ENCODE assay signal across 12 cellular contexts in genomic region chr2:226953206-226953605, GRCh38.
"Had no signal": no experiment of that assay in that cellular context is flagged by ENCODE, and none has a peak within 500 bp of the region (broad histone marks: within the 10 kb centered on the region; RNA-seq: fewer than 3 reads in every experiment).

No MANE protein-coding gene starts in this region.

- ATAC-seq: foreskin keratinocyte had no signal

- DNase-seq: activated CD4-positive, alpha-beta T cell treated with anti-CD3 and anti-CD28 coated beads, Interleukin-2, amount 50 U/mL, for 4 hours; activated CD4-positive, CD25-positive, alpha-beta regulatory T cell treated with anti-CD3 and anti-CD28 coated beads, Interleukin-2, amount 50 U/mL, for 72 hours; activated effector memory CD4-positive, alpha-beta T cell treated with Interleukin-2 at 50 U/mL for 16 hours; activated T-cell treated with anti-CD3 and anti-CD28 coated beads, Interleukin-2, amount 50 U/mL, for 1 hour; dermis blood vessel endothelial cell; foreskin keratinocyte; left ventricle myocardium inferior; ovary; small intestine; upper lobe of left lung had no signal

- H3K27ac ChIP-seq: foreskin keratinocyte, left ventricle myocardium inferior, neural progenitor cell, ovary, upper lobe of left lung had no signal

- H3K27me3 ChIP-seq: breast epithelium, foreskin keratinocyte, neural progenitor cell, ovary, upper lobe of left lung had no signal

- H3K4me3 ChIP-seq: breast epithelium, left ventricle myocardium inferior, neural progenitor cell, ovary, upper lobe of left lung had no signal

- H3K4me1 ChIP-seq: breast epithelium, foreskin keratinocyte, neural progenitor cell, upper lobe of left lung had no signal

- H3K9me3 ChIP-seq: breast epithelium, ovary, upper lobe of left lung had no signal

- H3K36me3 ChIP-seq: breast epithelium, left ventricle myocardium inferior, neural progenitor cell, ovary, upper lobe of left lung had no signal
